1 cellular context compared by ENCODE assay signal in the genomic region with DNA sequence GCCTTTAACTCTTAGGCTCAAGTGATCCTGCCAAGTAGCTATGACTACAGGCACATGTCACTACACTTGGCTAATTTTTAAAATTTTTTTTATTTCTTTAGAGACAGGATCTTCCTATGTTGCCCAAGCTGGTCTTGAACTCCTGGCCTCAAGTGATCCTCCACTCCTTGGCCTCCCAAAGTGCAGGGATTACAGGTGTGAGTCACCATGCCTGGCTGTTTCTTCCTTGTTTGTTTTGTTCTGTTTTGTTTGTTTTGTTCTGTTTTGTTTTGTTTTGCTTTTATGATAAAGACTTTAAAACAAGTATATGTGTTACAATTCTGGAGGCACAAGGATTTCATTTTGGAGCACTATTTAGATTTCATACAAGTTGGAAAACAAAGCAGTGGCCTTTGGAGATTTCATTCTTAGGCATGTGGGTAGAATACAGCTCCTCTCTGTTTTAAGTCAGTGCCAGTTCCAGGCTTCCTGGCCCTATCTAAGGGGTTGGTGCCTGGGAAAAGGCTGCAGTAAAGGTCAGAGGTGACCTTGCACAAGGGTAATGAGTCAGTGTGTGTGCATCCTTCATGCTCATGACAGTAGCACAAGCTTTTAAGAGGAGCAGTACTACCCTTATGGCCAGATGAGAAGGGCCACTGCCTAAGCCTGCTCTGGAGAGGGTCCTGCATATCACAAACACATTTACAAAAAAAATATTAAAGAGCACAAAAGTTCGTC.
TF ChIP-seq lines count a peak whose summit lies in the region.

No MANE protein-coding gene starts in this region.

TF ChIP-seq in HepG2, 621 proteins besides CTCF, POLR2A, EP300 and RAD21 (continued from another document and continues in another):
- TF ChIP-seq MAFK (conservative IDR thresholded peaks at IDR 0.05 in 1 of 2, IDR thresholded peaks at IDR 0.05 in 1 of 2; ENCODE audit: low read length in 2 of 2) (no peak), MZF1 (CRISPR knock-in tag; IDR thresholded peaks at IDR 0.05; ENCODE audit: borderline replicate concordance) (no peak), ZNF879 (CRISPR knock-in tag; IDR thresholded peaks at IDR 0.05) (no peak), SOX6 (IDR thresholded peaks at IDR 0.05) (no peak), SOX6 (CRISPR knock-in tag; IDR thresholded peaks at IDR 0.05) (peak; percentile 38; the same call in 1 of the 2 replicates), PRPF4 (IDR thresholded peaks at IDR 0.05; ENCODE audit: low read depth, low read length, poor library complexity, severe bottlenecking) (no peak), ATAD3A (CRISPR knock-in tag; IDR thresholded peaks at IDR 0.05) (no peak), GTF2F1 (IDR thresholded peaks at IDR 0.05; ENCODE audit: low read length) (no peak), ZSCAN29 (CRISPR knock-in tag; conservative IDR thresholded peaks at IDR 0.05) (no peak), ZNF674 (CRISPR knock-in tag; IDR thresholded peaks at IDR 0.05; ENCODE audit: low read depth) (no peak), FOXP1 (IDR thresholded peaks at IDR 0.05) (no peak), FOXP1 (CRISPR knock-in tag; IDR thresholded peaks at IDR 0.05) (no peak; the same call in 1 of the 2 replicates), ZNF317 (CRISPR knock-in tag; IDR thresholded peaks at IDR 0.05) (no peak), FOSL2 (CRISPR knock-in tag; IDR thresholded peaks at IDR 0.05) (peak; percentile 90), YEATS4 (CRISPR knock-in tag; IDR thresholded peaks at IDR 0.05; ENCODE audit: borderline replicate concordance) (no peak), ZNF382 (CRISPR knock-in tag; IDR thresholded peaks at IDR 0.05; ENCODE audit: borderline replicate concordance) (no peak), ZNF251 (CRISPR knock-in tag; IDR thresholded peaks at IDR 0.05) (no peak), FOXO1 (CRISPR knock-in tag; IDR thresholded peaks at IDR 0.05) (no peak), ZNF460 (CRISPR knock-in tag; IDR thresholded peaks at IDR 0.05; ENCODE audit: borderline replicate concordance) (peak; percentile 79), ZNF44 (CRISPR knock-in tag; IDR thresholded peaks at IDR 0.05) (no peak), NCOA2 (CRISPR knock-in tag; IDR thresholded peaks at IDR 0.05) (no peak), HES4 (CRISPR knock-in tag; IDR thresholded peaks at IDR 0.05; ENCODE audit: borderline replicate concordance) (no peak), ZNF563 (CRISPR knock-in tag; IDR thresholded peaks at IDR 0.05) (no peak), ZNF230 (CRISPR knock-in tag; IDR thresholded peaks at IDR 0.05) (no peak), ZNF570 (CRISPR knock-in tag; IDR thresholded peaks at IDR 0.05; ENCODE audit: borderline replicate concordance) (no peak), ARNTL (CRISPR knock-in tag; IDR thresholded peaks at IDR 0.05) (no peak), KAT7 (CRISPR knock-in tag; IDR thresholded peaks at IDR 0.05; ENCODE audit: borderline replicate concordance) (no peak)
- TF ChIP-seq, protein P1, sequence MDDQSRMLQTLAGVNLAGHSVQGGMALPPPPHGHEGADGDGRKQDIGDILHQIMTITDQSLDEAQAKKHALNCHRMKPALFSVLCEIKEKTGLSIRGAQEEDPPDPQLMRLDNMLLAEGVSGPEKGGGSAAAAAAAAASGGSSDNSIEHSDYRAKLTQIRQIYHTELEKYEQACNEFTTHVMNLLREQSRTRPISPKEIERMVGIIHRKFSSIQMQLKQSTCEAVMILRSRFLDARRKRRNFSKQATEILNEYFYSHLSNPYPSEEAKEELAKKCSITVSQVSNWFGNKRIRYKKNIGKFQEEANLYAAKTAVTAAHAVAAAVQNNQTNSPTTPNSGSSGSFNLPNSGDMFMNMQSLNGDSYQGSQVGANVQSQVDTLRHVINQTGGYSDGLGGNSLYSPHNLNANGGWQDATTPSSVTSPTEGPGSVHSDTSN (CRISPR knock-in tag; IDR thresholded peaks at IDR 0.05; ENCODE audit: borderline replicate concordance), result no peak
- TF ChIP-seq, protein P2, sequence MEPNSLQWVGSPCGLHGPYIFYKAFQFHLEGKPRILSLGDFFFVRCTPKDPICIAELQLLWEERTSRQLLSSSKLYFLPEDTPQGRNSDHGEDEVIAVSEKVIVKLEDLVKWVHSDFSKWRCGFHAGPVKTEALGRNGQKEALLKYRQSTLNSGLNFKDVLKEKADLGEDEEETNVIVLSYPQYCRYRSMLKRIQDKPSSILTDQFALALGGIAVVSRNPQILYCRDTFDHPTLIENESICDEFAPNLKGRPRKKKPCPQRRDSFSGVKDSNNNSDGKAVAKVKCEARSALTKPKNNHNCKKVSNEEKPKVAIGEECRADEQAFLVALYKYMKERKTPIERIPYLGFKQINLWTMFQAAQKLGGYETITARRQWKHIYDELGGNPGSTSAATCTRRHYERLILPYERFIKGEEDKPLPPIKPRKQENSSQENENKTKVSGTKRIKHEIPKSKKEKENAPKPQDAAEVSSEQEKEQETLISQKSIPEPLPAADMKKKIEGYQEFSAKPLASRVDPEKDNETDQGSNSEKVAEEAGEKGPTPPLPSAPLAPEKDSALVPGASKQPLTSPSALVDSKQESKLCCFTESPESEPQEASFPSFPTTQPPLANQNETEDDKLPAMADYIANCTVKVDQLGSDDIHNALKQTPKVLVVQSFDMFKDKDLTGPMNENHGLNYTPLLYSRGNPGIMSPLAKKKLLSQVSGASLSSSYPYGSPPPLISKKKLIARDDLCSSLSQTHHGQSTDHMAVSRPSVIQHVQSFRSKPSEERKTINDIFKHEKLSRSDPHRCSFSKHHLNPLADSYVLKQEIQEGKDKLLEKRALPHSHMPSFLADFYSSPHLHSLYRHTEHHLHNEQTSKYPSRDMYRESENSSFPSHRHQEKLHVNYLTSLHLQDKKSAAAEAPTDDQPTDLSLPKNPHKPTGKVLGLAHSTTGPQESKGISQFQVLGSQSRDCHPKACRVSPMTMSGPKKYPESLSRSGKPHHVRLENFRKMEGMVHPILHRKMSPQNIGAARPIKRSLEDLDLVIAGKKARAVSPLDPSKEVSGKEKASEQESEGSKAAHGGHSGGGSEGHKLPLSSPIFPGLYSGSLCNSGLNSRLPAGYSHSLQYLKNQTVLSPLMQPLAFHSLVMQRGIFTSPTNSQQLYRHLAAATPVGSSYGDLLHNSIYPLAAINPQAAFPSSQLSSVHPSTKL (CRISPR knock-in tag; IDR thresholded peaks at IDR 0.05), result peak; percentile 34; the same call in 1 of the 2 replicates
- TF ChIP-seq, protein P3, sequence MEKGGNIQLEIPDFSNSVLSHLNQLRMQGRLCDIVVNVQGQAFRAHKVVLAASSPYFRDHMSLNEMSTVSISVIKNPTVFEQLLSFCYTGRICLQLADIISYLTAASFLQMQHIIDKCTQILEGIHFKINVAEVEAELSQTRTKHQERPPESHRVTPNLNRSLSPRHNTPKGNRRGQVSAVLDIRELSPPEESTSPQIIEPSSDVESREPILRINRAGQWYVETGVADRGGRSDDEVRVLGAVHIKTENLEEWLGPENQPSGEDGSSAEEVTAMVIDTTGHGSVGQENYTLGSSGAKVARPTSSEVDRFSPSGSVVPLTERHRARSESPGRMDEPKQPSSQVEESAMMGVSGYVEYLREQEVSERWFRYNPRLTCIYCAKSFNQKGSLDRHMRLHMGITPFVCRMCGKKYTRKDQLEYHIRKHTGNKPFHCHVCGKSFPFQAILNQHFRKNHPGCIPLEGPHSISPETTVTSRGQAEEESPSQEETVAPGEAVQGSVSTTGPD (CRISPR knock-in tag; IDR thresholded peaks at IDR 0.05), result no peak
- TF ChIP-seq, protein P4, sequence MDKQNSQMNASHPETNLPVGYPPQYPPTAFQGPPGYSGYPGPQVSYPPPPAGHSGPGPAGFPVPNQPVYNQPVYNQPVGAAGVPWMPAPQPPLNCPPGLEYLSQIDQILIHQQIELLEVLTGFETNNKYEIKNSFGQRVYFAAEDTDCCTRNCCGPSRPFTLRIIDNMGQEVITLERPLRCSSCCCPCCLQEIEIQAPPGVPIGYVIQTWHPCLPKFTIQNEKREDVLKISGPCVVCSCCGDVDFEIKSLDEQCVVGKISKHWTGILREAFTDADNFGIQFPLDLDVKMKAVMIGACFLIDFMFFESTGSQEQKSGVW (CRISPR knock-in tag; IDR thresholded peaks at IDR 0.05; ENCODE audit: borderline replicate concordance), result no peak
- TF ChIP-seq, protein P5, sequence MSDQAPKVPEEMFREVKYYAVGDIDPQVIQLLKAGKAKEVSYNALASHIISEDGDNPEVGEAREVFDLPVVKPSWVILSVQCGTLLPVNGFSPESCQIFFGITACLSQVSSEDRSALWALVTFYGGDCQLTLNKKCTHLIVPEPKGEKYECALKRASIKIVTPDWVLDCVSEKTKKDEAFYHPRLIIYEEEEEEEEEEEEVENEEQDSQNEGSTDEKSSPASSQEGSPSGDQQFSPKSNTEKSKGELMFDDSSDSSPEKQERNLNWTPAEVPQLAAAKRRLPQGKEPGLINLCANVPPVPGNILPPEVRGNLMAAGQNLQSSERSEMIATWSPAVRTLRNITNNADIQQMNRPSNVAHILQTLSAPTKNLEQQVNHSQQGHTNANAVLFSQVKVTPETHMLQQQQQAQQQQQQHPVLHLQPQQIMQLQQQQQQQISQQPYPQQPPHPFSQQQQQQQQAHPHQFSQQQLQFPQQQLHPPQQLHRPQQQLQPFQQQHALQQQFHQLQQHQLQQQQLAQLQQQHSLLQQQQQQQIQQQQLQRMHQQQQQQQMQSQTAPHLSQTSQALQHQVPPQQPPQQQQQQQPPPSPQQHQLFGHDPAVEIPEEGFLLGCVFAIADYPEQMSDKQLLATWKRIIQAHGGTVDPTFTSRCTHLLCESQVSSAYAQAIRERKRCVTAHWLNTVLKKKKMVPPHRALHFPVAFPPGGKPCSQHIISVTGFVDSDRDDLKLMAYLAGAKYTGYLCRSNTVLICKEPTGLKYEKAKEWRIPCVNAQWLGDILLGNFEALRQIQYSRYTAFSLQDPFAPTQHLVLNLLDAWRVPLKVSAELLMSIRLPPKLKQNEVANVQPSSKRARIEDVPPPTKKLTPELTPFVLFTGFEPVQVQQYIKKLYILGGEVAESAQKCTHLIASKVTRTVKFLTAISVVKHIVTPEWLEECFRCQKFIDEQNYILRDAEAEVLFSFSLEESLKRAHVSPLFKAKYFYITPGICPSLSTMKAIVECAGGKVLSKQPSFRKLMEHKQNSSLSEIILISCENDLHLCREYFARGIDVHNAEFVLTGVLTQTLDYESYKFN (CRISPR knock-in tag; conservative IDR thresholded peaks at IDR 0.05), result peak; percentile 44
- TF ChIP-seq, protein P6, sequence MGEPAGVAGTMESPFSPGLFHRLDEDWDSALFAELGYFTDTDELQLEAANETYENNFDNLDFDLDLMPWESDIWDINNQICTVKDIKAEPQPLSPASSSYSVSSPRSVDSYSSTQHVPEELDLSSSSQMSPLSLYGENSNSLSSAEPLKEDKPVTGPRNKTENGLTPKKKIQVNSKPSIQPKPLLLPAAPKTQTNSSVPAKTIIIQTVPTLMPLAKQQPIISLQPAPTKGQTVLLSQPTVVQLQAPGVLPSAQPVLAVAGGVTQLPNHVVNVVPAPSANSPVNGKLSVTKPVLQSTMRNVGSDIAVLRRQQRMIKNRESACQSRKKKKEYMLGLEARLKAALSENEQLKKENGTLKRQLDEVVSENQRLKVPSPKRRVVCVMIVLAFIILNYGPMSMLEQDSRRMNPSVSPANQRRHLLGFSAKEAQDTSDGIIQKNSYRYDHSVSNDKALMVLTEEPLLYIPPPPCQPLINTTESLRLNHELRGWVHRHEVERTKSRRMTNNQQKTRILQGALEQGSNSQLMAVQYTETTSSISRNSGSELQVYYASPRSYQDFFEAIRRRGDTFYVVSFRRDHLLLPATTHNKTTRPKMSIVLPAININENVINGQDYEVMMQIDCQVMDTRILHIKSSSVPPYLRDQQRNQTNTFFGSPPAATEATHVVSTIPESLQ (CRISPR knock-in tag; conservative IDR thresholded peaks at IDR 0.05), result no peak
- TF ChIP-seq, protein P7, sequence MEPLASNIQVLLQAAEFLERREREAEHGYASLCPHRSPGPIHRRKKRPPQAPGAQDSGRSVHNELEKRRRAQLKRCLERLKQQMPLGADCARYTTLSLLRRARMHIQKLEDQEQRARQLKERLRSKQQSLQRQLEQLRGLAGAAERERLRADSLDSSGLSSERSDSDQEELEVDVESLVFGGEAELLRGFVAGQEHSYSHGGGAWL (CRISPR knock-in tag; IDR thresholded peaks at IDR 0.05), result no peak
- TF ChIP-seq, protein P8, sequence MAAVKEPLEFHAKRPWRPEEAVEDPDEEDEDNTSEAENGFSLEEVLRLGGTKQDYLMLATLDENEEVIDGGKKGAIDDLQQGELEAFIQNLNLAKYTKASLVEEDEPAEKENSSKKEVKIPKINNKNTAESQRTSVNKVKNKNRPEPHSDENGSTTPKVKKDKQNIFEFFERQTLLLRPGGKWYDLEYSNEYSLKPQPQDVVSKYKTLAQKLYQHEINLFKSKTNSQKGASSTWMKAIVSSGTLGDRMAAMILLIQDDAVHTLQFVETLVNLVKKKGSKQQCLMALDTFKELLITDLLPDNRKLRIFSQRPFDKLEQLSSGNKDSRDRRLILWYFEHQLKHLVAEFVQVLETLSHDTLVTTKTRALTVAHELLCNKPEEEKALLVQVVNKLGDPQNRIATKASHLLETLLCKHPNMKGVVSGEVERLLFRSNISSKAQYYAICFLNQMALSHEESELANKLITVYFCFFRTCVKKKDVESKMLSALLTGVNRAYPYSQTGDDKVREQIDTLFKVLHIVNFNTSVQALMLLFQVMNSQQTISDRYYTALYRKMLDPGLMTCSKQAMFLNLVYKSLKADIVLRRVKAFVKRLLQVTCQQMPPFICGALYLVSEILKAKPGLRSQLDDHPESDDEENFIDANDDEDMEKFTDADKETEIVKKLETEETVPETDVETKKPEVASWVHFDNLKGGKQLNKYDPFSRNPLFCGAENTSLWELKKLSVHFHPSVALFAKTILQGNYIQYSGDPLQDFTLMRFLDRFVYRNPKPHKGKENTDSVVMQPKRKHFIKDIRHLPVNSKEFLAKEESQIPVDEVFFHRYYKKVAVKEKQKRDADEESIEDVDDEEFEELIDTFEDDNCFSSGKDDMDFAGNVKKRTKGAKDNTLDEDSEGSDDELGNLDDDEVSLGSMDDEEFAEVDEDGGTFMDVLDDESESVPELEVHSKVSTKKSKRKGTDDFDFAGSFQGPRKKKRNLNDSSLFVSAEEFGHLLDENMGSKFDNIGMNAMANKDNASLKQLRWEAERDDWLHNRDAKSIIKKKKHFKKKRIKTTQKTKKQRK (IDR thresholded peaks at IDR 0.05; ENCODE audit: low read length), result no peak
- TF ChIP-seq, protein P9, sequence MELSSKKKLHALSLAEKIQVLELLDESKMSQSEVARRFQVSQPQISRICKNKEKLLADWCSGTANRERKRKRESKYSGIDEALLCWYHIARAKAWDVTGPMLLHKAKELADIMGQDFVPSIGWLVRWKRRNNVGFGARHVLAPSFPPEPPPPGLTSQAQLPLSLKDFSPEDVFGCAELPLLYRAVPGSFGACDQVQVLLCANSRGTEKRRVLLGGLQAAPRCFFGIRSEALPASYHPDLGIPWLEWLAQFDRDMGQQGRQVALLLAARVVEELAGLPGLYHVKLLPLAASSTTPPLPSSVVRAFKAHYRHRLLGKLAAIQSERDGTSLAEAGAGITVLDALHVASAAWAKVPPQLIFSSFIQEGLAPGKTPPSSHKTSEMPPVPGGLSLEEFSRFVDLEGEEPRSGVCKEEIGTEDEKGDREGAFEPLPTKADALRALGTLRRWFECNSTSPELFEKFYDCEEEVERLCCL (CRISPR knock-in tag; IDR thresholded peaks at IDR 0.05; ENCODE audit: borderline replicate concordance), result no peak
- TF ChIP-seq, protein P10, sequence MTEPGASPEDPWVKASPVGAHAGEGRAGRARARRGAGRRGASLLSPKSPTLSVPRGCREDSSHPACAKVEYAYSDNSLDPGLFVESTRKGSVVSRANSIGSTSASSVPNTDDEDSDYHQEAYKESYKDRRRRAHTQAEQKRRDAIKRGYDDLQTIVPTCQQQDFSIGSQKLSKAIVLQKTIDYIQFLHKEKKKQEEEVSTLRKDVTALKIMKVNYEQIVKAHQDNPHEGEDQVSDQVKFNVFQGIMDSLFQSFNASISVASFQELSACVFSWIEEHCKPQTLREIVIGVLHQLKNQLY (CRISPR knock-in tag; IDR thresholded peaks at IDR 0.05), result peak; percentile 38; the same call in 1 of the 2 replicates
